In the genomic region with DNA sequence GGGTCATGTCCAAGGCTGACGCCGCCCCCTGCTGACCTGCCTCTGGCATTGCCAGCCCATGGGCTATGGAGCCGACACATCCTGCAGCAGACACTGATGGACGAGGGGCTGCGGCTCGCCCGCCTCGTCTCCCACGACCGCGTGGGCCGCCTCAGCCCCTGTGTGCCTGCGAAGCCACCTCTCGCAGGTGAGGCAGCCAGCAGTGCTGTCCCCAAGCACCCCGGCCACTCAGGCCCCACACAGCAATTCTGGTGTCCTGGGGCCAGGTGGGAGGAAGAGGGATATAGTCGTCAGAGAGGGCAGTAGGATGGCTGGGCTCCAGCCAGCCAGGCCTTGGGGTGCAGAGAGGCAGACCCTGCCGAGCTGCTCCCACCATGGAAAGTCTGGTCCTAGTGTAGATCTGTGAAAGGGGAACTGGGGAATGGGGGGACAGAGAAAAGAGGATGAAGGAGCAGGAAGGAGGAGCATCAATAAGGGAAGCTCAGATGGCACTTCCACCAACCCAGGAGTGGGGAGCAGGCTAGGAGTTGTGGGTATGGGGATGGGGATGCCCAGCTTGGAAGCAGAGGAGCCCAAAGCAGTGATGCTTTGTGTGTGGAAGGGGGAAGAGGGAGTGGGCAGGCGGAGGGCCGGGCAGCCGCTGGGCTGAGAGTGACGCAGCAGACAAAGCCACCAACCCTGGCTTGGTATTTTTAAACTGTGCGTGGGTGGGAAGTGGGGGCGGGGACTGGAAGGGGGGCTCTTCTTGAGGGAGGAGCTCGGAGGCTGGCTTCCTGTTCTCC, we compare ENCODE assay signal across 8 cellular contexts. TPM values are rescaled to one million over a fixed set of nuclear protein-coding genes. Genes with fewer than 3 reads are reported as not detected.
DNase-seq lines count a peak whose midpoint lies in the region; ATAC-seq and TF ChIP-seq lines count a peak whose summit lies in the region.

No MANE protein-coding gene starts in this region.

- H3K36me3 ChIP-seq in OCI-LY7 (ENCODE audit: insufficient read depth, low read length) (peaks cover 58% of the 10 kb centered on the region), gastroesophageal sphincter (peaks cover 0 to 74% of the 10 kb centered on the region in 2 donors), uterus (no peaks in the 10 kb centered on the region)

- ATAC-seq in GM18909 (IDR thresholded peaks at IDR 0.05; ENCODE audit: poor library complexity, unreplicated experiment) (peak; percentile 39), gastroesophageal sphincter (peak; percentile 79), GM21528 (IDR thresholded peaks at IDR 0.05; ENCODE audit: low FRiP score, unreplicated experiment) (no peak)

- H3K9me2 ChIP-seq in OCI-LY7 (ENCODE audit: insufficient read depth, low read length) = no peaks in the 10 kb centered on the region

- no peaks in the 10 kb centered on the region for H4K20me1 ChIP-seq in OCI-LY7 (ENCODE audit: insufficient read depth, low read length)

- CTCF ChIA-PET in OCI-LY7 (lab: Charles Lee; ENCODE audit: unreplicated experiment) = interaction anchor here (2.9 kb wide), 1 partner anchor 24 kb away, joined by 10 read pairs; no protein-coding TSS in a partner anchor

- no peaks in the 10 kb centered on the region for H3K79me2 ChIP-seq in OCI-LY7 (ENCODE audit: insufficient read depth, low read depth, low read length)

- no peaks in the 10 kb centered on the region for H3K9me3 ChIP-seq in OCI-LY7 (ENCODE audit: low read length)
- H3K9me3 ChIP-seq in gastroesophageal sphincter = no peaks in the 10 kb centered on the region
- H3K9me3 ChIP-seq in uterus = no peaks in the 10 kb centered on the region

- H3K27ac ChIP-seq in OCI-LY7 (ENCODE audit: low read depth, low read length, poor library complexity, severe bottlenecking) = peak overlapping the region; percentile 6
- peak overlapping the region; percentile 45 to 100 (median 100) for H3K27ac ChIP-seq in gastroesophageal sphincter
- H3K27ac ChIP-seq in uterus = peak overlapping the region; percentile 96 to 99

- H3K4me3 ChIP-seq in OCI-LY7 (ENCODE audit: low read depth, low read length, poor library complexity, severe bottlenecking) = peak overlapping the region; percentile 19
- peak overlapping the region in 1 of 2 donors; percentile 22 for H3K4me3 ChIP-seq in gastroesophageal sphincter
- no peak overlapping the region for H3K4me3 ChIP-seq in uterus

- BruUV-seq in OCI-LY7 (replicated peaks; lab: Mats Ljungman, UMichigan) = no TSS peak

- no peak overlapping the region for H2AFZ ChIP-seq in OCI-LY7 (ENCODE audit: low read length)

- H3K4me1 ChIP-seq in OCI-LY7 (ENCODE audit: insufficient read depth, low read length, poor library complexity, severe bottlenecking) = peaks cover 25% of the 10 kb centered on the region
- peaks cover 5 to 67% (median 44%) of the 10 kb centered on the region in 3 donors for H3K4me1 ChIP-seq in gastroesophageal sphincter
- H3K4me1 ChIP-seq in uterus = peaks cover 22 to 35% of the 10 kb centered on the region in 2 donors

- TF ChIP-seq POLR2A in gastroesophageal sphincter (IDR thresholded peaks at IDR 0.05) (no peak), uterus (IDR thresholded peaks at IDR 0.05) (peak; percentile 16 to 29)

- DNase-seq in 8988T (peak; percentile 80), OCI-LY7 (ENCODE audit: low spot score) (peak; percentile 55), posterior cingulate gyrus (peak in 8 of 10 donors; percentile 29 to 96 (median 70)), uterus (peak; percentile 92 to 94)
- DNase-seq in activated naive CD4-positive, alpha-beta T cell treated with Interleukin-2 at 50 U/mL for 16 hours = peak; percentile 70

- WGBS in gastroesophageal sphincter (ENCODE audit: low coverage in 1 of 2), 2 donors = 0 to 8% methylated on average over 6 of the region's 24 CpGs

- H3K4me2 ChIP-seq in OCI-LY7 (ENCODE audit: low read length) = peak overlapping the region; percentile 54

- POLR2A ChIA-PET in OCI-LY7 (lab: Charles Lee) = interaction anchor here (0.6 to 1.1 kb wide), 2 partner anchors 11 to 14 kb away, joined by 3 read pairs; no protein-coding TSS in a partner anchor

- intact Hi-C loops in OCI-LY7 (cut with micrococcal nuclease; ENCODE audit: unreplicated experiment) = loop anchor here (1.0 kb wide), 1 partner anchor 24 kb away; no protein-coding TSS in a partner anchor
- intact Hi-C loops in posterior cingulate gyrus (cut with DNase I) = no loop called here
- intact Hi-C loops in uterus (cut with DNase I; ENCODE audit: low total_unique reads) = no loop called here

- TF ChIP-seq CTCF in OCI-LY7 (conservative IDR thresholded peaks at IDR 0.05; ENCODE audit: low read length) (peak; percentile 75), gastroesophageal sphincter (IDR thresholded peaks at IDR 0.05) (peak in 2 of 4 experiments; percentile 51 to 70), uterus (IDR thresholded peaks at IDR 0.05) (peak; percentile 13 to 47 (median 32))

- H3K27me3 ChIP-seq in gastroesophageal sphincter (no peaks in the 10 kb centered on the region), uterus (no peaks in the 10 kb centered on the region)

- TF ChIP-seq EP300 in gastroesophageal sphincter (IDR thresholded peaks at IDR 0.05) = no peak

RNA-seq across cellular contexts. Expression of gene NAB2, which starts 4.7 kb away (rescaled TPM):
- 8.5 and 9.6 TPM in 2 replicates for total RNA-seq in OCI-LY7 (2014; rRNA removed; shearing (Covaris generic))
- total RNA-seq in OCI-LY7 (2022) = 4.7 and 6.8 TPM in 2 replicates
- total RNA-seq in gastroesophageal sphincter = 10 to 100 TPM; 30.7 to 41.3 (median 38.8) TPM
- total RNA-seq in uterus = 10 to 100 TPM in 3 of 4 donors, 1 to 10 TPM in 1; 9.1 to 85.8 (median 33.9) TPM

RNA-seq across cellular contexts. Expression of gene NEMP1, which starts 15.0 kb away (rescaled TPM):
- 39.8 and 45.7 TPM in 2 replicates for total RNA-seq in OCI-LY7 (2014; rRNA removed; shearing (Covaris generic))
- total RNA-seq in OCI-LY7 (2022) = 85.2 and 86.3 TPM in 2 replicates
- 10 to 100 TPM; 11.8 to 14.9 (median 12.7) TPM for total RNA-seq in gastroesophageal sphincter
- 10 to 100 TPM in 2 of 4 donors, 1 to 10 TPM in 2; 1.5 to 18.0 (median 9.9) TPM for total RNA-seq in uterus

RNA-seq across cellular contexts. Expression of gene STAT6, which starts 17.6 kb away (rescaled TPM):
- 72.3 and 73.6 TPM in 2 replicates for total RNA-seq in OCI-LY7 (2014; rRNA removed; shearing (Covaris generic))
- total RNA-seq in OCI-LY7 (2022) (118 and 128 TPM in 2 replicates), gastroesophageal sphincter (100 to 1,000 TPM in 3 of 4 donors, 10 to 100 TPM in 1; 92.5 to 166 (median 156) TPM), uterus (100 to 1,000 TPM in 2 of 4 donors, 10 to 100 TPM in 2; 62.5 to 242 (median 94.3) TPM)

RNA-seq across cellular contexts. Expression of gene LRP1, which starts 34.7 kb away (rescaled TPM):
- total RNA-seq in OCI-LY7 (2014; rRNA removed; shearing (Covaris generic)) = 1.1 and 2.2 TPM in 2 replicates
- total RNA-seq in OCI-LY7 (2022) (2.3 and 4.4 TPM in 2 replicates), gastroesophageal sphincter (100 to 1,000 TPM; 185 to 292 (median 216) TPM), uterus (100 to 1,000 TPM; 164 to 507 (median 318) TPM)

RNA-seq across cellular contexts. Expression of gene MYO1A, which starts 43.7 kb away (rescaled TPM):
- 0.05 and 0.47 TPM in 2 replicates for total RNA-seq in OCI-LY7 (2014; rRNA removed; shearing (Covaris generic))
- total RNA-seq in OCI-LY7 (2022) (0.19 and 0.79 TPM in 2 replicates), gastroesophageal sphincter (under 1 TPM; 0.22 to 0.54 (median 0.29) TPM), uterus (1 to 10 TPM in 1 of 4 donors, under 1 TPM in 1, not detected in 2; 0.59 to 1.3 TPM)

Comparison
In these comparisons a context has a peak if more than half of its experiments do, and no peak if none do; other contexts are left out.
1. H3K27ac ChIP-seq: peak in every context shown above with its lines; median percentile 100 in gastroesophageal sphincter; 98 in uterus; 6 in OCI-LY7.
2. POLR2A ChIP-seq: peak in uterus (2 of 2); none in gastroesophageal sphincter (0 of 2).
3. Peak in every context shown above with its lines, with median percentiles within 50 percentile points of each other: DNase-seq.